19 cellular contexts compared by ENCODE assay signal in the genomic region with DNA sequence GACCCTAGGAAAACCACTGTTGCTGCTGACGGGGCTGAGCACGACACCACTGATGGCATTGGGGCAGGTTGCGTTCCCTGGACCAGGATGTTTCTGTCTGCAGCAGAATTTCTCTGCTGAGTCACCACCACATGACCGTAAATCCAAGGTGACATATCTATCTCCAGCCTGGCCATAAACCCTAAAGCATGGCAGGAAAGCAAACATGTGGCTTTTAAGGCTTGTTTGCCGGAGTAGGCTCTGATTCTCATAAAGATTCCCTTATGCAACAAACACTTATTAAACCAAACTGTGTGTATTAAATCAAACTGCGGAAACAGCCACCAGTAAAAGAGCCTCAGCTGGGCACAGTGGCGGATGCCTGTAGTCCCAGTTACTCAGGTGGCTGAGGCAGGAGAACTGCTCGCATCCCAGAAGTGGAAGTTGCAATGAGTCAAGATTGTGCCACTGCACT. TPM values are rescaled to one million over a fixed set of nuclear protein-coding genes. Genes with fewer than 3 reads are reported as not detected.
DNase-seq lines count a peak whose midpoint lies in the region; ATAC-seq and TF ChIP-seq lines count a peak whose summit lies in the region.
"Had no signal": no experiment of that assay in that cellular context is flagged by ENCODE, and none has a peak within 500 bp of the region (broad histone marks: within the 10 kb centered on the region; RNA-seq: fewer than 3 reads in every experiment).

No MANE protein-coding gene starts in this region.

- TF ChIP-seq CTCF in retinal pigment epithelial cell (conservative IDR thresholded peaks at IDR 0.05; ENCODE audit: low read depth, low read length), result no peak
- TF ChIP-seq CTCF in upper lobe of left lung (IDR thresholded peaks at IDR 0.05), result no peak
- no peak for TF ChIP-seq CTCF in suprapubic skin (IDR thresholded peaks at IDR 0.05)

- no peak overlapping the region for H3K4me3 ChIP-seq in retinal pigment epithelial cell (ENCODE audit: low read length)
- no peak overlapping the region for H3K4me3 ChIP-seq in upper lobe of left lung
- H3K4me3 ChIP-seq in suprapubic skin, result no peak overlapping the region
- H3K4me3 ChIP-seq: pancreas, testis had no signal

- ATAC-seq in upper lobe of left lung (ENCODE audit: low FRiP score in 2 of 2), result no peak
- no peak for ATAC-seq in HG02642 (IDR thresholded peaks at IDR 0.05; ENCODE audit: poor library complexity, unreplicated experiment)
- ATAC-seq: activated naive CD4-positive, alpha-beta T cell treated with anti-CD3 and anti-CD28 coated beads, Interleukin-2, amount 50 U/mL, for 72 hours had no signal

- H3K36me3 ChIP-seq in upper lobe of left lung, result peaks cover 0 to 33% (median 3%) of the 10 kb centered on the region in 4 donors
- peaks cover 12% of the 10 kb centered on the region for H3K36me3 ChIP-seq in suprapubic skin
- H3K36me3 ChIP-seq: pancreas had no signal

- no peak for TF ChIP-seq EP300 in upper lobe of left lung (IDR thresholded peaks at IDR 0.05)
- TF ChIP-seq EP300 in suprapubic skin (IDR thresholded peaks at IDR 0.05), result no peak

- 84 to 94% methylated on average over 7 to 8 of the region's 8 CpGs for WGBS in upper lobe of left lung, 2 donors
- WGBS in suprapubic skin, result 90% methylated on average over 8 of the region's 8 CpGs

- peak; percentile 74 for DNase-seq in EH (ENCODE audit: low read depth)
- peak; percentile 44 for DNase-seq in HuH-7.5 (ENCODE audit: low spot score)
- DNase-seq in epithelial cell of prostate (ENCODE audit: low read depth, low spot score), result peak; percentile 48
- peak; percentile 43 for DNase-seq in retinal pigment epithelial cell (ENCODE audit: low read depth)
- DNase-seq in upper lobe of left lung, result no peak
- DNase-seq in suprapubic skin (ENCODE audit: low spot score in 2 of 2), result no peak
- DNase-seq: activated CD4-positive, CD25-positive, alpha-beta regulatory T cell treated with anti-CD3 and anti-CD28 coated beads, Interleukin-2, amount 50 U/mL, for 72 hours; activated CD8-positive, alpha-beta memory T cell treated with anti-CD3 and anti-CD28 coated beads, Interleukin-2, amount 50 U/mL, for 48 hours; CD4-positive, CD25-positive, alpha-beta regulatory T cell; central memory CD4-positive, alpha-beta T cell; glutamatergic neuron; Kasumi-1; NCI-H1930; NCI-H526; pancreas; T-helper 1 cell; testis had no signal

- H3K9me3 ChIP-seq in upper lobe of left lung (no peaks in the 10 kb centered on the region), suprapubic skin (no peaks in the 10 kb centered on the region)
- H3K9me3 ChIP-seq: pancreas, testis had no signal

- TF ChIP-seq POLR2A in upper lobe of left lung (IDR thresholded peaks at IDR 0.05), result no peak
- no peak for TF ChIP-seq POLR2A in suprapubic skin (IDR thresholded peaks at IDR 0.05)

- H3K27me3 ChIP-seq in upper lobe of left lung (no peaks in the 10 kb centered on the region), suprapubic skin (no peaks in the 10 kb centered on the region)
- H3K27me3 ChIP-seq: pancreas, testis had no signal

- H3K4me1 ChIP-seq in upper lobe of left lung (peaks cover 0 to 4% (median 3%) of the 10 kb centered on the region in 4 donors), suprapubic skin (peaks cover 4% of the 10 kb centered on the region)
- H3K4me1 ChIP-seq: pancreas, testis had no signal

- peak overlapping the region; percentile 46 for H3K27ac ChIP-seq in epithelial cell of prostate
- H3K27ac ChIP-seq in upper lobe of left lung, result no peak overlapping the region
- H3K27ac ChIP-seq in suprapubic skin, result no peak overlapping the region
- H3K27ac ChIP-seq: pancreas, testis had no signal

RNA-seq across cellular contexts. Expression of gene MPHOSPH6, which starts 17.4 kb away (rescaled TPM):
- total RNA-seq in upper lobe of left lung (10 to 100 TPM; 17.4 to 55.5 (median 22.6) TPM), suprapubic skin (10 to 100 TPM; 26.2 to 58.0 (median 33.5) TPM)

Comparison
In these comparisons a context has a peak if more than half of its experiments do, and no peak if none do; other contexts are left out.
1. DNase-seq: peak in EH (single experiment), HuH-7.5 (single experiment), epithelial cell of prostate (single experiment) and retinal pigment epithelial cell (single experiment); none in upper lobe of left lung (0 of 2) and suprapubic skin (0 of 2).